1 cellular context compared by ENCODE assay signal in genomic region chr12:24910192-24910591, GRCh38.
TF ChIP-seq lines count a peak whose summit lies in the region.

No MANE protein-coding gene starts in this region.

TF ChIP-seq in HEK293, 187 proteins besides CTCF, POLR2A, EP300 and RAD21 (continued from another document):
- TF ChIP-seq REST (tag by site-specific recombination; IDR thresholded peaks at IDR 0.05) (peak; percentile 66), ZNF266 (tag by site-specific recombination; IDR thresholded peaks at IDR 0.05; ENCODE audit: low read depth) (peak; percentile 59; the same call in 1 of the 2 replicates), ZXDB (tag by site-specific recombination; IDR thresholded peaks at IDR 0.05) (peak; percentile 55; the same call in 1 of the 2 replicates), ZNF394 (tag by site-specific recombination; IDR thresholded peaks at IDR 0.05; ENCODE audit: borderline replicate concordance) (peak; percentile 94), ZNF433 (tag by site-specific recombination; IDR thresholded peaks at IDR 0.05; ENCODE audit: low read depth) (0 out of 2 replicates have a peak, but pooled peaks have one; percentile 48), ZNF140 (tag by site-specific recombination; IDR thresholded peaks at IDR 0.05) (peak; percentile 44; the same call in 1 of the 2 replicates), ZNF654 (tag by site-specific recombination; IDR thresholded peaks at IDR 0.05; ENCODE audit: low read depth) (peak; percentile 31), ZNF558 (tag by site-specific recombination; IDR thresholded peaks at IDR 0.05) (peak; percentile 67; the same call in 1 of the 2 replicates), ZNF555 (tag by site-specific recombination; conservative IDR thresholded peaks at IDR 0.05) (peak; percentile 59), ZNF202 (tag by site-specific recombination; IDR thresholded peaks at IDR 0.05; ENCODE audit: borderline replicate concordance) (peak; percentile 67; the same call in 1 of the 2 replicates), ZNF560 (tag by site-specific recombination; IDR thresholded peaks at IDR 0.05; ENCODE audit: borderline replicate concordance) (0 out of 2 replicates have a peak, but pooled peaks have one; percentile 10), ZNF580 (tag by site-specific recombination; IDR thresholded peaks at IDR 0.05) (0 out of 2 replicates have a peak, but pooled peaks have one; percentile 24)
- TF ChIP-seq, protein P1, sequence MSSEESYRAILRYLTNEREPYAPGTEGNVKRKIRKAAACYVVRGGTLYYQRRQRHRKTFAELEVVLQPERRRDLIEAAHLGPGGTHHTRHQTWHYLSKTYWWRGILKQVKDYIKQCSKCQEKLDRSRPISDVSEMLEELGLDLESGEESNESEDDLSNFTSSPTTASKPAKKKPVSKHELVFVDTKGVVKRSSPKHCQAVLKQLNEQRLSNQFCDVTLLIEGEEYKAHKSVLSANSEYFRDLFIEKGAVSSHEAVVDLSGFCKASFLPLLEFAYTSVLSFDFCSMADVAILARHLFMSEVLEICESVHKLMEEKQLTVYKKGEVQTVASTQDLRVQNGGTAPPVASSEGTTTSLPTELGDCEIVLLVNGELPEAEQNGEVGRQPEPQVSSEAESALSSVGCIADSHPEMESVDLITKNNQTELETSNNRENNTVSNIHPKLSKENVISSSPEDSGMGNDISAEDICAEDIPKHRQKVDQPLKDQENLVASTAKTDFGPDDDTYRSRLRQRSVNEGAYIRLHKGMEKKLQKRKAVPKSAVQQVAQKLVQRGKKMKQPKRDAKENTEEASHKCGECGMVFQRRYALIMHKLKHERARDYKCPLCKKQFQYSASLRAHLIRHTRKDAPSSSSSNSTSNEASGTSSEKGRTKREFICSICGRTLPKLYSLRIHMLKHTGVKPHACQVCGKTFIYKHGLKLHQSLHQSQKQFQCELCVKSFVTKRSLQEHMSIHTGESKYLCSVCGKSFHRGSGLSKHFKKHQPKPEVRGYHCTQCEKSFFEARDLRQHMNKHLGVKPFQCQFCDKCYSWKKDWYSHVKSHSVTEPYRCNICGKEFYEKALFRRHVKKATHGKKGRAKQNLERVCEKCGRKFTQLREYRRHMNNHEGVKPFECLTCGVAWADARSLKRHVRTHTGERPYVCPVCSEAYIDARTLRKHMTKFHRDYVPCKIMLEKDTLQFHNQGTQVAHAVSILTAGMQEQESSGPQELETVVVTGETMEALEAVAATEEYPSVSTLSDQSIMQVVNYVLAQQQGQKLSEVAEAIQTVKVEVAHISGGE (tag by site-specific recombination; conservative IDR thresholded peaks at IDR 0.05; ENCODE audit: low read depth) = peak; percentile 68
- TF ChIP-seq, protein P2, sequence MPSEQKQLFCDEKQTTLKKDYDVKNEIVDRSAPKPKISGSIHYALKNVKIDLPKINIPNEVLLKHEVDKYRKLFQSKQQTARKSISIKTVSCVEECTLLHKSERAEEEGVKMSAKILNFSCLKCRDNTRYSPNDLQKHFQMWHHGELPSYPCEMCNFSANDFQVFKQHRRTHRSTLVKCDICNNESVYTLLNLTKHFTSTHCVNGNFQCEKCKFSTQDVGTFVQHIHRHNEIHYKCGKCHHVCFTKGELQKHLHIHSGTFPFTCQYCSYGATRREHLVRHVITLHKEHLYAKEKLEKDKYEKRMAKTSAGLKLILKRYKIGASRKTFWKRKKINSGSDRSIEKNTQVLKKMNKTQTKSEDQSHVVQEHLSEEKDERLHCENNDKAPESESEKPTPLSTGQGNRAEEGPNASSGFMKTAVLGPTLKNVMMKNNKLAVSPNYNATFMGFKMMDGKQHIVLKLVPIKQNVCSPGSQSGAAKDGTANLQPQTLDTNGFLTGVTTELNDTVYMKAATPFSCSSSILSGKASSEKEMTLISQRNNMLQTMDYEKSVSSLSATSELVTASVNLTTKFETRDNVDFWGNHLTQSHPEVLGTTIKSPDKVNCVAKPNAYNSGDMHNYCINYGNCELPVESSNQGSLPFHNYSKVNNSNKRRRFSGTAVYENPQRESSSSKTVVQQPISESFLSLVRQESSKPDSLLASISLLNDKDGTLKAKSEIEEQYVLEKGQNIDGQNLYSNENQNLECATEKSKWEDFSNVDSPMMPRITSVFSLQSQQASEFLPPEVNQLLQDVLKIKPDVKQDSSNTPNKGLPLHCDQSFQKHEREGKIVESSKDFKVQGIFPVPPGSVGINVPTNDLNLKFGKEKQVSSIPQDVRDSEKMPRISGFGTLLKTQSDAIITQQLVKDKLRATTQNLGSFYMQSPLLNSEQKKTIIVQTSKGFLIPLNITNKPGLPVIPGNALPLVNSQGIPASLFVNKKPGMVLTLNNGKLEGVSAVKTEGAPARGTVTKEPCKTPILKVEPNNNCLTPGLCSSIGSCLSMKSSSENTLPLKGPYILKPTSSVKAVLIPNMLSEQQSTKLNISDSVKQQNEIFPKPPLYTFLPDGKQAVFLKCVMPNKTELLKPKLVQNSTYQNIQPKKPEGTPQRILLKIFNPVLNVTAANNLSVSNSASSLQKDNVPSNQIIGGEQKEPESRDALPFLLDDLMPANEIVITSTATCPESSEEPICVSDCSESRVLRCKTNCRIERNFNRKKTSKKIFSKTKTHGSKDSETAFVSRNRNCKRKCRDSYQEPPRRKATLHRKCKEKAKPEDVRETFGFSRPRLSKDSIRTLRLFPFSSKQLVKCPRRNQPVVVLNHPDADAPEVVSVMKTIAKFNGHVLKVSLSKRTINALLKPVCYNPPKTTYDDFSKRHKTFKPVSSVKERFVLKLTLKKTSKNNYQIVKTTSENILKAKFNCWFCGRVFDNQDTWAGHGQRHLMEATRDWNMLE (tag by site-specific recombination; conservative IDR thresholded peaks at IDR 0.05; ENCODE audit: low read depth) = peak; percentile 85
